10 cellular contexts compared by ENCODE assay signal in genomic region chr2:86186431-86186830, GRCh38. TPM values are rescaled to one million over a fixed set of nuclear protein-coding genes. Genes with fewer than 3 reads are reported as not detected.
DNase-seq lines count a peak whose midpoint lies in the region; ATAC-seq, FAIRE-seq and TF ChIP-seq lines count a peak whose summit lies in the region.
"Had no signal": no experiment of that assay in that cellular context is flagged by ENCODE, and none has a peak within 500 bp of the region (broad histone marks: within the 10 kb centered on the region; RNA-seq: fewer than 3 reads in every experiment).

No MANE protein-coding gene starts in this region.

- intact Hi-C loops in activated T-helper 1 cell treated with anti-CD3 and anti-CD28 coated beads, Interleukin-12 subunit alpha, Interleukin-12 subunit beta, Interleukin-2, Interleukin-4 antibody, amounts not matched to agents 30 ng/mL and 10 ng/mL and 1 ng/mL, durations not matched to agents 14 hours and 24 hours and 36 hours (cut with micrococcal nuclease): no loop called here

- peaks cover 5 to 16% of the 10 kb centered on the region in 2 experiments for H3K4me1 ChIP-seq in neutrophil (ENCODE audit: control insufficient read depth in 1 of 2, insufficient read depth in 1 of 2, low read depth in 1 of 2, low read length in 1 of 2)

- no peaks in the 10 kb centered on the region for H3K36me3 ChIP-seq in neutrophil

- no peak for TF ChIP-seq CTCF in neutrophil (IDR thresholded peaks at IDR 0.05)

- H3K27me3 Mint-ChIP-seq in activated T-helper 1 cell treated with anti-CD3 and anti-CD28 coated beads, Interleukin-12 subunit alpha, Interleukin-12 subunit beta, Interleukin-2, Interleukin-4 antibody, amounts not matched to agents 30 ng/mL and 10 ng/mL and 1 ng/mL, durations not matched to agents 14 hours and 24 hours and 36 hours (ENCODE audit: insufficient read depth): no peaks in the 10 kb centered on the region

- H3K4me3 ChIP-seq in neutrophil (ENCODE audit: low read depth in 1 of 2, low read length in 1 of 2): no peak overlapping the region

- peaks cover 75% of the 10 kb centered on the region for H3K4me1 Mint-ChIP-seq in activated T-helper 1 cell treated with anti-CD3 and anti-CD28 coated beads, Interleukin-12 subunit alpha, Interleukin-12 subunit beta, Interleukin-2, Interleukin-4 antibody, amounts not matched to agents 30 ng/mL and 10 ng/mL and 1 ng/mL, durations not matched to agents 14 hours and 24 hours and 36 hours (ENCODE audit: low read depth)

- H3K27ac ChIP-seq in neutrophil: peak overlapping the region; percentile 35

- no peaks in the 10 kb centered on the region for H3K9me3 Mint-ChIP-seq in activated T-helper 1 cell treated with anti-CD3 and anti-CD28 coated beads, Interleukin-12 subunit alpha, Interleukin-12 subunit beta, Interleukin-2, Interleukin-4 antibody, amounts not matched to agents 30 ng/mL and 10 ng/mL and 1 ng/mL, durations not matched to agents 14 hours and 24 hours and 36 hours

- H3K27ac Mint-ChIP-seq in activated T-helper 1 cell treated with anti-CD3 and anti-CD28 coated beads, Interleukin-12 subunit alpha, Interleukin-12 subunit beta, Interleukin-2, Interleukin-4 antibody, amounts not matched to agents 30 ng/mL and 10 ng/mL and 1 ng/mL, durations not matched to agents 14 hours and 24 hours and 36 hours: peak overlapping the region; percentile 92

- H3K9me3 ChIP-seq in neutrophil: no peaks in the 10 kb centered on the region

- TF ChIP-seq POLR2A in GM12891 (IDR thresholded peaks at IDR 0.05; ENCODE audit: low read depth, low read length): no peak

- H3K4me3 Mint-ChIP-seq in activated T-helper 1 cell treated with anti-CD3 and anti-CD28 coated beads, Interleukin-12 subunit alpha, Interleukin-12 subunit beta, Interleukin-2, Interleukin-4 antibody, amounts not matched to agents 30 ng/mL and 10 ng/mL and 1 ng/mL, durations not matched to agents 14 hours and 24 hours and 36 hours: peak overlapping the region; percentile 57

- no peaks in the 10 kb centered on the region for H3K27me3 ChIP-seq in neutrophil

- peaks cover 26% of the 10 kb centered on the region for H3K36me3 Mint-ChIP-seq in activated T-helper 1 cell treated with anti-CD3 and anti-CD28 coated beads, Interleukin-12 subunit alpha, Interleukin-12 subunit beta, Interleukin-2, Interleukin-4 antibody, amounts not matched to agents 30 ng/mL and 10 ng/mL and 1 ng/mL, durations not matched to agents 14 hours and 24 hours and 36 hours (ENCODE audit: low read depth)

- peak; percentile 39 for DNase-seq in NCI-H82 (lab: John Stamatoyannopoulos, UW)
- DNase-seq in NCI-H82 treated with DMSO at 0.1 percent for 48 hours (lab: John Stamatoyannopoulos, UW; ENCODE audit: unreplicated experiment): no peak
- no peak for DNase-seq in activated T-helper 1 cell treated with anti-CD3 and anti-CD28 coated beads, Interleukin-12 subunit alpha, Interleukin-12 subunit beta, Interleukin-2, Interleukin-4 antibody, amounts not matched to agents 30 ng/mL and 10 ng/mL and 1 ng/mL, durations not matched to agents 14 hours and 24 hours and 36 hours (ENCODE audit: low spot score)
- DNase-seq in NCI-H1436 (lab: John Stamatoyannopoulos, UW): no peak
- no peak for DNase-seq in NCI-H748 treated with DMSO at 0.1 percent for 48 hours (lab: John Stamatoyannopoulos, UW)
- DNase-seq in GM12891 (ENCODE audit: insufficient read length, low spot score): no peak
- DNase-seq: KBM-7, SIG-M5 had no signal

- peak; percentile 54 for ATAC-seq in HG02610 (IDR thresholded peaks at IDR 0.05; ENCODE audit: unreplicated experiment)

- FAIRE-seq in GM12891 (lab: Jason Lieb, UNC): no peak

TF ChIP-seq in GM12891, 5 proteins besides CTCF, POLR2A, EP300 and RAD21:
- TF ChIP-seq TAF1 (IDR thresholded peaks at IDR 0.05; ENCODE audit: low read depth, low read length): no peak
- no peak for TF ChIP-seq POU2F2 (IDR thresholded peaks at IDR 0.05; ENCODE audit: low read depth, low read length)
- no peak for TF ChIP-seq SPI1 (IDR thresholded peaks at IDR 0.05; ENCODE audit: low read depth, low read length)
- no peak for TF ChIP-seq PAX5 (IDR thresholded peaks at IDR 0.05; ENCODE audit: insufficient read depth, low read length, severe bottlenecking)
- no peak for TF ChIP-seq POLR2AphosphoS5 (IDR thresholded peaks at IDR 0.05; ENCODE audit: low read depth, low read length)
TF ChIP-seq in GM12891: peak in this region for 0.

RNA-seq across cellular contexts. Expression of gene IMMT, which starts 8.8 kb away (rescaled TPM):
- total RNA-seq in activated T-helper 1 cell treated with anti-CD3 and anti-CD28 coated beads, Interleukin-12 subunit alpha, Interleukin-12 subunit beta, Interleukin-2, Interleukin-4 antibody, amounts not matched to agents 30 ng/mL and 10 ng/mL and 1 ng/mL, durations not matched to agents 14 hours and 24 hours and 36 hours: 164 and 166 TPM in 2 replicates
- polyA plus RNA-seq in GM12891 (2012; ENCODE audit: low read depth, missing spikeins): 77.0 TPM

RNA-seq across cellular contexts. Expression of gene MRPL35, which starts 12.8 kb away (rescaled TPM):
- 63.1 and 63.8 TPM in 2 replicates for total RNA-seq in activated T-helper 1 cell treated with anti-CD3 and anti-CD28 coated beads, Interleukin-12 subunit alpha, Interleukin-12 subunit beta, Interleukin-2, Interleukin-4 antibody, amounts not matched to agents 30 ng/mL and 10 ng/mL and 1 ng/mL, durations not matched to agents 14 hours and 24 hours and 36 hours
- polyA plus RNA-seq in GM12891 (2012; ENCODE audit: low read depth, missing spikeins): 59.4 TPM
